1 cellular context compared by ENCODE assay signal in the genomic region with DNA sequence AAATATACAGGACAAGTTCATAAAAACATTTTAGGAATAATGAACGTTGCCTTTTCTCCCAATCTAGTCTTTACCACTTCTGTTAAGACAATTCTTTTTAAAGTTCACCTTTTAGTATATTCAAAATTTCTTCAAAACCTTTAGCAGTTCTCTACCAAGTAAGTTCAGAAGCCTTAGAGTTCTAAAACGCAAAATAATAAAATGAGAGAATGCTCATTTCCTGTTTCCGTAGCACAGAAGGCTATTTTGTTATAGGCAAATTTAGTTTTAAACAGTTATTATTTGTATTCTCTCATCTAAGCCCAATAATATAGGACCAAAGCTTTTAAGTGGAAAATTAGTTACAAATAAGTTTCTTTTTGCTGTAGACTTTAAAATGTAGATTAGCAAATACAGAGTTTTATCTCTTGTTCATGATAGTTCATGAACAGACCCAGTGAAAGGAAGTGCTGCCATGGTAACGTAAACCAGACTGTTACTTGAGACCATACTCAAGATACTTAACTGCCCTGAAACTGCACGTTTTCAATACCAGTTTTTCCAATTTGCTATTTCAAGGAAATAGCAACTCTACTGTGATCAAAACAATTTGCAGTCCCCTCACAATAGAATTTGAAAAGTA.
TF ChIP-seq lines count a peak whose summit lies in the region.

No MANE protein-coding gene starts in this region.

TF ChIP-seq in WTC11, 78 proteins besides CTCF, POLR2A, EP300 and RAD21 (continued from another document):
- TF ChIP-seq, protein P1, sequence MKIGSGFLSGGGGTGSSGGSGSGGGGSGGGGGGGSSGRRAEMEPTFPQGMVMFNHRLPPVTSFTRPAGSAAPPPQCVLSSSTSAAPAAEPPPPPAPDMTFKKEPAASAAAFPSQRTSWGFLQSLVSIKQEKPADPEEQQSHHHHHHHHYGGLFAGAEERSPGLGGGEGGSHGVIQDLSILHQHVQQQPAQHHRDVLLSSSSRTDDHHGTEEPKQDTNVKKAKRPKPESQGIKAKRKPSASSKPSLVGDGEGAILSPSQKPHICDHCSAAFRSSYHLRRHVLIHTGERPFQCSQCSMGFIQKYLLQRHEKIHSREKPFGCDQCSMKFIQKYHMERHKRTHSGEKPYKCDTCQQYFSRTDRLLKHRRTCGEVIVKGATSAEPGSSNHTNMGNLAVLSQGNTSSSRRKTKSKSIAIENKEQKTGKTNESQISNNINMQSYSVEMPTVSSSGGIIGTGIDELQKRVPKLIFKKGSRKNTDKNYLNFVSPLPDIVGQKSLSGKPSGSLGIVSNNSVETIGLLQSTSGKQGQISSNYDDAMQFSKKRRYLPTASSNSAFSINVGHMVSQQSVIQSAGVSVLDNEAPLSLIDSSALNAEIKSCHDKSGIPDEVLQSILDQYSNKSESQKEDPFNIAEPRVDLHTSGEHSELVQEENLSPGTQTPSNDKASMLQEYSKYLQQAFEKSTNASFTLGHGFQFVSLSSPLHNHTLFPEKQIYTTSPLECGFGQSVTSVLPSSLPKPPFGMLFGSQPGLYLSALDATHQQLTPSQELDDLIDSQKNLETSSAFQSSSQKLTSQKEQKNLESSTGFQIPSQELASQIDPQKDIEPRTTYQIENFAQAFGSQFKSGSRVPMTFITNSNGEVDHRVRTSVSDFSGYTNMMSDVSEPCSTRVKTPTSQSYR (CRISPR knock-in tag; IDR thresholded peaks at IDR 0.05), result no peak
- TF ChIP-seq ATF1 (CRISPR knock-in tag; IDR thresholded peaks at IDR 0.05) (no peak), TCF7 (CRISPR knock-in tag; IDR thresholded peaks at IDR 0.05; ENCODE audit: low read depth) (no peak), SMAD3 (CRISPR knock-in tag; IDR thresholded peaks at IDR 0.05; ENCODE audit: borderline replicate concordance) (no peak)
